Comparison of ENCODE assay signal across 8 cellular contexts in the genomic region with DNA sequence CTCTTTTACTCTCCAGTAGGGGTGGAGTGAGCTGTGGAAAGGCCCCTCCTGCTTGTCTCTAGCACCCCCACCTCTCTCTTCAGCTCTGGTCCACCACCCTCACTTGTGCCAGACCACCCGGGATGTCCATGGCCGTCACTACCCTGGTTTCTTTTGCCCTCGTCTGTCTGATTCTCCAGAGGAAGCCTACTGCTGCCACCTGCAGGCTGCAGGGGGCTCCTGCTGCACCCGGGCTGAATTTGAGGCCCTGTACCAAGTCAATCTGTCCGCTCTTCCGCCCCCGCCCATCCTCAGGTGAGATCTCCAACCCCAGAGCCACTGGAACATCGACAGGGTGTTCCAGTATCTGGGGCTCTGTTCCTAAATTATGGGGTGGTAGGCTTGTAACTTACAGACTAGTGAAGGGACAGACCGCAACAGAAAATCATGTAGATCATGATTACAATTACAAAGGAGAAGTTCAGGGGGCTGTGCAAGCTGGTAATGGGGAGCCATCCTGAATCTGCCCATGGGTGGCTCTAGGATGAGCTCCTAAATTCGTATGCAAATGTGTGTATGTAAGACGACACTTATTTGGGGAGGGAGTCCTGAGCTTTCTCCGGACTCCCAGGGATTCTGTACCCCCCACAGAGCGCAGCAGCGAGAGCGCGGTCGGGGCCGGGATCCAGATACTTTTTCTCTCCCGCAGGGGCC. TPM values are rescaled to one million over a fixed set of nuclear protein-coding genes. Genes with fewer than 3 reads are reported as not detected.
DNase-seq lines count a peak whose midpoint lies in the region; ATAC-seq and TF ChIP-seq lines count a peak whose summit lies in the region.

No MANE protein-coding gene starts in this region.

- peaks cover 3% of the 10 kb centered on the region; the same call in 1 of the 2 replicates for H4K20me1 ChIP-seq in OCI-LY3 (ENCODE audit: insufficient read depth, low read length)

- H3K9me3 Mint-ChIP-seq in CD14-positive monocyte: no peaks in the 10 kb centered on the region
- H3K9me3 Mint-ChIP-seq in IgD-negative memory B cell: no peaks in the 10 kb centered on the region

- peak overlapping the region; percentile 81 to 92 for H3K4me3 Mint-ChIP-seq in CD14-positive monocyte
- H3K4me3 Mint-ChIP-seq in IgD-negative memory B cell: peak overlapping the region; percentile 87 to 97 (median 94)

- DNase-seq in CD14-positive monocyte (ENCODE audit: low spot score) (peak; percentile 77), activated T-cell treated with anti-CD3 and anti-CD28 coated beads for 24 hours (ENCODE audit: low read depth) (peak; percentile 82), epithelial cell of prostate (ENCODE audit: low read depth, low spot score) (no peak), mucosa of gallbladder (ENCODE audit: low spot score) (peak; percentile 90)
- peak; percentile 42 to 70 for DNase-seq in stimulated activated CD8-positive, alpha-beta memory T cell treated with anti-CD3 and anti-CD28 coated beads, Interleukin-4, amount 100 ng/mL, for 1 hour (ENCODE audit: low read depth in 2 of 2, low spot score in 1 of 2)

- H3K79me2 ChIP-seq in OCI-LY3 (ENCODE audit: low read length): peaks cover 12% of the 10 kb centered on the region

- TF ChIP-seq CTCF in CD14-positive monocyte (IDR thresholded peaks at IDR 0.05) (peak; percentile 93), OCI-LY3 (IDR thresholded peaks at IDR 0.05; ENCODE audit: low read depth, low read length) (peak; percentile 97)

- peaks cover 11% of the 10 kb centered on the region for H3K36me3 ChIP-seq in OCI-LY3 (replicated peaks; ENCODE audit: low read depth, low read length)

- ATAC-seq in GM21423 (IDR thresholded peaks at IDR 0.05; ENCODE audit: unreplicated experiment): peak; percentile 34

- peaks cover 35% of the 10 kb centered on the region for H3K4me1 ChIP-seq in OCI-LY3 (ENCODE audit: low read length)

- intact Hi-C loops in CD14-positive monocyte (cut with micrococcal nuclease): loop anchor here (1.0 to 5.0 kb wide), 3 partner anchors 19 to 37 kb away; a partner anchor contains a TSS

- peak overlapping the region; percentile 17 for H3K27ac ChIP-seq in OCI-LY3 (ENCODE audit: low read length)
- H3K27ac ChIP-seq in epithelial cell of prostate: peak overlapping the region; percentile 44

- peak overlapping the region; percentile 92 for H3K4me3 ChIP-seq in OCI-LY3 (ENCODE audit: low read length)

- H3K27me3 ChIP-seq in OCI-LY3 (ENCODE audit: low read depth, low read length): no peaks in the 10 kb centered on the region

- peak overlapping the region; percentile 47 for H3K9ac ChIP-seq in OCI-LY3 (ENCODE audit: low read length)

- peak overlapping the region; percentile 91 for H3K4me2 ChIP-seq in OCI-LY3 (ENCODE audit: low read length)

- H3K36me3 Mint-ChIP-seq in CD14-positive monocyte (peaks cover 16 to 20% of the 10 kb centered on the region in 2 donors), IgD-negative memory B cell (no peaks in the 10 kb centered on the region)

- no peaks in the 10 kb centered on the region for H3K9me3 ChIP-seq in OCI-LY3 (ENCODE audit: insufficient read depth, low read length)

- peaks cover 0 to 2% (median 0%) of the 10 kb centered on the region in 3 donors for H3K27me3 Mint-ChIP-seq in CD14-positive monocyte (ENCODE audit: low read depth in 3 of 3)
- H3K27me3 Mint-ChIP-seq in IgD-negative memory B cell: no peaks in the 10 kb centered on the region

- H3K27ac Mint-ChIP-seq in CD14-positive monocyte (peak overlapping the region; percentile 72 to 93 (median 90)), IgD-negative memory B cell (peak overlapping the region; percentile 11 to 98 (median 91))

- H3K4me1 Mint-ChIP-seq in CD14-positive monocyte (peaks cover 42% of the 10 kb centered on the region), IgD-negative memory B cell (peaks cover 32 to 40% (median 33%) of the 10 kb centered on the region in 3 donors)

- H2AFZ ChIP-seq in OCI-LY3 (ENCODE audit: low read depth, low read length): peak overlapping the region; percentile 50

RNA-seq across cellular contexts. Expression of a gene that starts 0.7 kb away (rescaled TPM):
- polyA plus RNA-seq in CD14-positive monocyte (10 to 100 TPM; 30.4 to 42.6 TPM), IgD-negative memory B cell (65.3 TPM)
- total RNA-seq in mucosa of gallbladder: 117 TPM

RNA-seq across cellular contexts. Expression of a gene that starts 2.1 kb away (rescaled TPM):
- polyA plus RNA-seq in CD14-positive monocyte (10 to 100 TPM; 14.8 to 19.7 TPM), IgD-negative memory B cell (29.4 TPM)
- 20.9 TPM for total RNA-seq in mucosa of gallbladder

RNA-seq across cellular contexts. Expression of a gene that starts 20.3 kb away (rescaled TPM):
- 1 to 10 TPM; 1.2 to 1.5 TPM for polyA plus RNA-seq in CD14-positive monocyte
- 6.0 TPM for polyA plus RNA-seq in IgD-negative memory B cell
- 21.8 TPM for total RNA-seq in mucosa of gallbladder

RNA-seq across cellular contexts. Expression of a gene that starts 31.3 kb away (rescaled TPM):
- 1 to 10 TPM; 6.6 to 7.3 TPM for polyA plus RNA-seq in CD14-positive monocyte
- 9.1 TPM for polyA plus RNA-seq in IgD-negative memory B cell
- 95.4 TPM for total RNA-seq in mucosa of gallbladder

RNA-seq across cellular contexts. Expression of a gene that starts 50.1 kb away (rescaled TPM):
- polyA plus RNA-seq in CD14-positive monocyte (100 to 1,000 TPM; 140 to 157 TPM), IgD-negative memory B cell (7.7 TPM)
- 26.2 TPM for total RNA-seq in mucosa of gallbladder
